ENCODE assay signal across 1 cellular context in genomic region chr12:42960087-42960527, GRCh38.
TF ChIP-seq lines count a peak whose summit lies in the region.

No MANE protein-coding gene starts in this region.

TF ChIP-seq in SK-N-SH, 30 proteins besides CTCF, POLR2A, EP300 and RAD21 (continued from another document):
- TF ChIP-seq FOSL2 (IDR thresholded peaks at IDR 0.05; ENCODE audit: borderline replicate concordance, low read depth) (no peak), FOXM1 (IDR thresholded peaks at IDR 0.05; ENCODE audit: low read depth) (no peak), JUND (IDR thresholded peaks at IDR 0.05) (no peak), PBX3 (IDR thresholded peaks at IDR 0.05) (no peak), CHD2 (IDR thresholded peaks at IDR 0.05; ENCODE audit: low read length, partially characterized antibody) (no peak), MXI1 (IDR thresholded peaks at IDR 0.05; ENCODE audit: low read depth, low read length) (no peak)
TF ChIP-seq in SK-N-SH: peak in this region for 0.
